ENCODE assay signal across 26 cellular contexts in the genomic region with DNA sequence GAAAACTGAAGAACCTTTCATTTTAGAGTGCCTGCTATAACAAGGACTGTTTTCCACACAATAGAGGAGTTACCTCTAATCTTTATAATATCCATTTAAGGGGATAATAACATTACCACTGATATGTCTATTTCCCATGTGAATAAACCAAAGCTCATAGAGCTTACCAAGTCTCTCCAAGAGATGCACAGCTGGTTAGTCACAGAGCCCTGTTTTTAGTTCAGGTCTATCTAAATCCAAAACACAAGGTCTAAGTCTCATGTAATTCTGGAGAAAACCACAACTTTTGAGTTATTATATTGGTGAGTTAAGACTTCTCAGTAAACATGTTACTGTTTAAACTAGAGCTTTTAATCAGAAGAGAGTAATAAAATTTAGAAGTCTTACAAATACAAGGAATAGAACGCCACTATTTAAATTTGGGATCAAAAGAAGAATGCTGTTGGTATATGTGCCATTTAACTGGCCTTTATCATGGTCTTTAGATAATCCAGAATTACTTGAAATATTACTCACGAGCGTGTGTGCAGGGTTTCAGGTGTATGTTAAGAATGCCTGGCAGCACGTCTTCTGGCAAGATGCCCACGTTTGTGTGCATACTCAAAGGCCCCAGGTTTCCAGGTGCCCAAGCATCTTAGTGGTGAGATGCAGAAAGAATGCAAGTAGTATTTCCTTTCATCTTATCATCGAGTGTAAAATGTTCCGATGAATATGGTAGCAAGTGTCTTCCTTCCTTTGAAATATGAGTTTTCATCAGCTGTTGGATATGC.
DNase-seq lines count a peak whose midpoint lies in the region; ATAC-seq and TF ChIP-seq lines count a peak whose summit lies in the region.
"Had no signal": no experiment of that assay in that cellular context is flagged by ENCODE, and none has a peak within 500 bp of the region (broad histone marks: within the 10 kb centered on the region; RNA-seq: fewer than 3 reads in every experiment).

No MANE protein-coding gene starts in this region.

- no peak overlapping the region for H3K4me2 ChIP-seq in GM23248 (ENCODE audit: unreplicated experiment)

- H3K27me3 ChIP-seq in GM23248 (replicated peaks; ENCODE audit: insufficient read depth): no peaks in the 10 kb centered on the region
- H3K27me3 ChIP-seq in ascending aorta: no peaks in the 10 kb centered on the region
- H3K27me3 ChIP-seq: gastroesophageal sphincter, neutrophil, Peyer's patch, tibial artery had no signal

- no peaks in the 10 kb centered on the region for H3K9me2 ChIP-seq in GM23248 (ENCODE audit: insufficient read depth)

- peaks cover 66% of the 10 kb centered on the region for H3F3A ChIP-seq in GM23248 (ENCODE audit: insufficient read depth)

- DNase-seq in AG08395 (ENCODE audit: low spot score): peak; percentile 41
- peak; percentile 61 for DNase-seq in GM23248
- peak in 2 of 3 donors; percentile 30 to 43 for DNase-seq in mucosa of descending colon
- DNase-seq in activated T-cell treated with anti-CD3 and anti-CD28 coated beads, Interleukin-2, amount 50 U/mL, for 72 hours: no peak
- no peak for DNase-seq in ascending aorta (ENCODE audit: low spot score in 2 of 2)
- DNase-seq: activated CD8-positive, alpha-beta memory T cell treated with anti-CD3 and anti-CD28 coated beads, Interleukin-2, amount 50 U/mL, for 4 hours; activated naive CD8-positive, alpha-beta T cell treated with anti-CD3 and anti-CD28 coated beads for 36 hours; COR-L47; effector CD4-positive, alpha-beta T cell; islet precursor cell; Karpas-422; NCI-H1092; NCI-H2029; NCI-H446; NK-92 treated with Interleukin-12 subunit alpha and Interleukin-12 subunit beta, amount 100 ng/mL, for 24 hours; Peyer's patch; stimulated activated CD4-positive, alpha-beta T cell treated with anti-CD3 and anti-CD28 coated beads, Interleukin-2, amount 100 ng/mL, for 48 hours; stimulated activated naive CD4-positive, alpha-beta T cell; T-helper 17 cell; tibial artery had no signal

- H3K27me3 Mint-ChIP-seq in activated T-cell treated with anti-CD3 and anti-CD28 coated beads, Interleukin-2, amount 50 U/mL, for 72 hours (ENCODE audit: low read depth): no peaks in the 10 kb centered on the region
- peaks cover 4% of the 10 kb centered on the region for H3K27me3 Mint-ChIP-seq in activated T-helper 17 cell treated with anti-CD3 and anti-CD28 coated beads, Interleukin-2, amount 50 U/mL, for 72 hours
- H3K27me3 Mint-ChIP-seq: activated naive CD8-positive, alpha-beta T cell treated with anti-CD3 and anti-CD28 coated beads for 36 hours; T-helper 17 cell had no signal

- H3K9me3 ChIP-seq in GM23248 (ENCODE audit: low read depth): no peaks in the 10 kb centered on the region
- no peaks in the 10 kb centered on the region for H3K9me3 ChIP-seq in mucosa of descending colon
- H3K9me3 ChIP-seq in ascending aorta: no peaks in the 10 kb centered on the region
- H3K9me3 ChIP-seq: neutrophil, Peyer's patch, tibial artery had no signal

- in situ Hi-C loops in GM23248 (cut with MboI): no loop called here

- H3K4me1 ChIP-seq in GM23248 (ENCODE audit: insufficient read depth) (peaks cover 58% of the 10 kb centered on the region), mucosa of descending colon (ENCODE audit: low read depth) (peaks cover 8% of the 10 kb centered on the region), ascending aorta (no peaks in the 10 kb centered on the region)
- H3K4me1 ChIP-seq: gastroesophageal sphincter, Peyer's patch, tibial artery had no signal

- TF ChIP-seq CTCF in VCaP (conservative IDR thresholded peaks at IDR 0.05): no peak
- no peak for TF ChIP-seq CTCF in mucosa of descending colon (IDR thresholded peaks at IDR 0.05)
- TF ChIP-seq CTCF in ascending aorta (IDR thresholded peaks at IDR 0.05): no peak

- H3K4me3 Mint-ChIP-seq in activated T-cell treated with anti-CD3 and anti-CD28 coated beads, Interleukin-2, amount 50 U/mL, for 72 hours: no peak overlapping the region
- H3K4me3 Mint-ChIP-seq in activated T-helper 17 cell treated with anti-CD3 and anti-CD28 coated beads, Interleukin-2, amount 50 U/mL, for 72 hours: no peak overlapping the region
- H3K4me3 Mint-ChIP-seq: activated naive CD8-positive, alpha-beta T cell treated with anti-CD3 and anti-CD28 coated beads for 36 hours; T-helper 17 cell had no signal

- peaks cover 60% of the 10 kb centered on the region for H3K79me2 ChIP-seq in GM23248 (ENCODE audit: insufficient read depth)

- no peaks in the 10 kb centered on the region for H4K20me1 ChIP-seq in GM23248 (ENCODE audit: insufficient read depth)

- peaks cover 0 to 5% of the 10 kb centered on the region in 2 donors for H3K9me3 Mint-ChIP-seq in activated T-cell treated with anti-CD3 and anti-CD28 coated beads, Interleukin-2, amount 50 U/mL, for 72 hours
- no peaks in the 10 kb centered on the region for H3K9me3 Mint-ChIP-seq in activated T-helper 17 cell treated with anti-CD3 and anti-CD28 coated beads, Interleukin-2, amount 50 U/mL, for 72 hours
- H3K9me3 Mint-ChIP-seq: activated naive CD8-positive, alpha-beta T cell treated with anti-CD3 and anti-CD28 coated beads for 36 hours had no signal

- WGBS in GM23248 (ENCODE audit: low coverage in 1 of 2, low lambda C conversion rate in 2 of 2, missing lambda C conversion rate in 2 of 2), 2 experiments: 77 to 79% methylated on average over 7 of the region's 7 CpGs

- H3K9ac ChIP-seq in GM23248: no peak overlapping the region

- no peaks in the 10 kb centered on the region for H3K36me3 Mint-ChIP-seq in activated T-cell treated with anti-CD3 and anti-CD28 coated beads, Interleukin-2, amount 50 U/mL, for 72 hours (ENCODE audit: insufficient read depth in 2 of 2)
- no peaks in the 10 kb centered on the region for H3K36me3 Mint-ChIP-seq in activated T-helper 17 cell treated with anti-CD3 and anti-CD28 coated beads, Interleukin-2, amount 50 U/mL, for 72 hours (ENCODE audit: low read depth)
- H3K36me3 Mint-ChIP-seq: activated naive CD8-positive, alpha-beta T cell treated with anti-CD3 and anti-CD28 coated beads for 36 hours had no signal

- intact Hi-C loops in mucosa of descending colon (cut with DNase I, micrococcal nuclease) (no loop called here), ascending aorta (cut with DNase I) (no loop called here)

- no peak overlapping the region for H2AFZ ChIP-seq in GM23248

- ATAC-seq in mucosa of descending colon: no peak
- no peak for ATAC-seq in activated T-cell treated with anti-CD3 and anti-CD28 coated beads, Interleukin-2, amount 50 U/mL, for 72 hours (replicated peaks in 1 of 2)
- no peak for ATAC-seq in GM21515 (IDR thresholded peaks at IDR 0.05; ENCODE audit: unreplicated experiment)
- ATAC-seq in activated T-helper 17 cell treated with anti-CD3 and anti-CD28 coated beads, Interleukin-2, amount 50 U/mL, for 72 hours (replicated peaks): no peak
- ATAC-seq: gastroesophageal sphincter, T-helper 17 cell had no signal

- peak overlapping the region; percentile 98 for H3K27ac ChIP-seq in GM23248
- H3K27ac ChIP-seq in VCaP: peak overlapping the region; percentile 53
- no peak overlapping the region for H3K27ac ChIP-seq in ascending aorta
- H3K27ac ChIP-seq: gastroesophageal sphincter, neutrophil, Peyer's patch, SK-N-MC, tibial artery had no signal

- peaks cover 15% of the 10 kb centered on the region for H3K36me3 ChIP-seq in GM23248 (ENCODE audit: low read depth)
- no peaks in the 10 kb centered on the region for H3K36me3 ChIP-seq in mucosa of descending colon (ENCODE audit: low read depth)
- H3K36me3 ChIP-seq in ascending aorta: no peaks in the 10 kb centered on the region
- H3K36me3 ChIP-seq: gastroesophageal sphincter, neutrophil, Peyer's patch, tibial artery had no signal

- H3K4me3 ChIP-seq in GM23248 (no peak overlapping the region), mucosa of descending colon (no peak overlapping the region), ascending aorta (no peak overlapping the region)
- H3K4me3 ChIP-seq: gastroesophageal sphincter, Peyer's patch, SK-N-MC, tibial artery had no signal

- no peak overlapping the region for H3K27ac Mint-ChIP-seq in activated T-cell treated with anti-CD3 and anti-CD28 coated beads, Interleukin-2, amount 50 U/mL, for 72 hours
- H3K27ac Mint-ChIP-seq in activated T-helper 17 cell treated with anti-CD3 and anti-CD28 coated beads, Interleukin-2, amount 50 U/mL, for 72 hours: no peak overlapping the region
- H3K27ac Mint-ChIP-seq: activated naive CD8-positive, alpha-beta T cell treated with anti-CD3 and anti-CD28 coated beads for 36 hours; T-helper 17 cell had no signal

- H3K4me1 Mint-ChIP-seq in activated T-cell treated with anti-CD3 and anti-CD28 coated beads, Interleukin-2, amount 50 U/mL, for 72 hours (ENCODE audit: low read depth): no peaks in the 10 kb centered on the region
- H3K4me1 Mint-ChIP-seq in activated T-helper 17 cell treated with anti-CD3 and anti-CD28 coated beads, Interleukin-2, amount 50 U/mL, for 72 hours: no peaks in the 10 kb centered on the region
- H3K4me1 Mint-ChIP-seq: activated naive CD8-positive, alpha-beta T cell treated with anti-CD3 and anti-CD28 coated beads for 36 hours had no signal

Comparison
In these comparisons a context has a peak if more than half of its experiments do, and no peak if none do; other contexts are left out.
1. DNase-seq: peak in AG08395 (single experiment), GM23248 (single experiment) and mucosa of descending colon (2 of 3); none in activated T-cell treated with anti-CD3 and anti-CD28 coated beads, Interleukin-2, amount 50 U/mL, for 72 hours (0 of 2) and ascending aorta (0 of 2).
2. H3K27ac ChIP-seq: peak in GM23248 (single experiment) and VCaP (single experiment); none in ascending aorta (0 of 2).